Comparison of ENCODE assay signal across 9 cellular contexts in genomic region chr19:30225615-30226463, GRCh38.
A peak's percentile ranks its signal among the peaks of the same experiment; 100 is the strongest.
DNase-seq lines count a peak whose midpoint lies in the region; ATAC-seq and TF ChIP-seq lines count a peak whose summit lies in the region.
"Had no signal": no experiment of that assay in that cellular context is flagged by ENCODE, and none has a peak within 500 bp of the region (broad histone marks: within the 10 kb centered on the region; RNA-seq: fewer than 3 reads in every experiment).

No MANE protein-coding gene starts in this region.

- H2AFZ ChIP-seq in MM.1S (ENCODE audit: low read length) = no peak overlapping the region

- H3K4me1 ChIP-seq in MM.1S (ENCODE audit: low read length) = no peaks in the 10 kb centered on the region

- in situ Hi-C loops in ACHN (cut with HindIII; ENCODE audit: low pct_ligation_motif_present, low pct_unique_long_range_greater_than_20kb, low sequenced_read_pairs) = no loop called here

- H3K27me3 Mint-ChIP-seq in activated CD4-positive, alpha-beta T cell treated with anti-CD3 and anti-CD28 coated beads for 36 hours = peaks cover 63% of the 10 kb centered on the region
- H3K27me3 Mint-ChIP-seq in activated CD8-positive, alpha-beta T cell treated with anti-CD3 and anti-CD28 coated beads, Interleukin-2, amount 10 ng/mL, durations not matched to agents 7 days and 5 days (ENCODE audit: low read depth) = peaks cover 73% of the 10 kb centered on the region

- H3K36me3 Mint-ChIP-seq in activated CD4-positive, alpha-beta T cell treated with anti-CD3 and anti-CD28 coated beads for 36 hours (ENCODE audit: low read depth) = no peaks in the 10 kb centered on the region
- peaks cover 8% of the 10 kb centered on the region for H3K36me3 Mint-ChIP-seq in activated CD8-positive, alpha-beta T cell treated with anti-CD3 and anti-CD28 coated beads, Interleukin-2, amount 10 ng/mL, durations not matched to agents 7 days and 5 days (ENCODE audit: low read depth)

- peak; percentile 16 for DNase-seq in activated CD4-positive, alpha-beta T cell treated with anti-CD3 and anti-CD28 coated beads for 36 hours
- no peak for DNase-seq in activated CD4-positive, alpha-beta T cell treated with anti-CD3 and anti-CD28 coated beads for 4 hours
- no peak for DNase-seq in activated CD8-positive, alpha-beta T cell treated with anti-CD3 and anti-CD28 coated beads, Interleukin-2, amount 10 ng/mL, durations not matched to agents 7 days and 5 days
- peak; percentile 50 for DNase-seq in left kidney (ENCODE audit: low read depth, low spot score)
- no peak for DNase-seq in MM.1S
- DNase-seq in NCI-H446 treated with DMSO at 0.1 percent for 48 hours (lab: John Stamatoyannopoulos, UW) = no peak
- DNase-seq in ACHN = no peak
- DNase-seq: Karpas-422 had no signal

- no peaks in the 10 kb centered on the region for H3K9me2 ChIP-seq in MM.1S (replicated peaks; ENCODE audit: insufficient read depth, low read length)

- H3K27me3 ChIP-seq in MM.1S (replicated peaks; ENCODE audit: insufficient read depth, low read length) = peaks cover 86% of the 10 kb centered on the region

- CTCF ChIA-PET in activated CD4-positive, alpha-beta T cell treated with anti-CD3 and anti-CD28 coated beads for 36 hours (lab: Charles Lee) = no interaction called here
- CTCF ChIA-PET in activated CD8-positive, alpha-beta T cell treated with anti-CD3 and anti-CD28 coated beads, Interleukin-2, amount 10 ng/mL, durations not matched to agents 7 days and 5 days (lab: Charles Lee) = no interaction called here

- H3F3A ChIP-seq in MM.1S (ENCODE audit: insufficient read depth, low read length) = no peaks in the 10 kb centered on the region

- no peaks in the 10 kb centered on the region for H3K9me3 Mint-ChIP-seq in activated CD4-positive, alpha-beta T cell treated with anti-CD3 and anti-CD28 coated beads for 36 hours (ENCODE audit: low read depth)
- H3K9me3 Mint-ChIP-seq in activated CD8-positive, alpha-beta T cell treated with anti-CD3 and anti-CD28 coated beads, Interleukin-2, amount 10 ng/mL, durations not matched to agents 7 days and 5 days (ENCODE audit: insufficient read depth) = no peaks in the 10 kb centered on the region

- H3K4me3 ChIP-seq in MM.1S (ENCODE audit: low read length) = no peak overlapping the region

- no peak overlapping the region for H3K27ac Mint-ChIP-seq in activated CD4-positive, alpha-beta T cell treated with anti-CD3 and anti-CD28 coated beads for 36 hours
- no peak overlapping the region for H3K27ac Mint-ChIP-seq in activated CD8-positive, alpha-beta T cell treated with anti-CD3 and anti-CD28 coated beads, Interleukin-2, amount 10 ng/mL, durations not matched to agents 7 days and 5 days

- no peaks in the 10 kb centered on the region for H3K9me3 ChIP-seq in MM.1S (replicated peaks; ENCODE audit: insufficient read depth, low read length)

- peaks cover 27% of the 10 kb centered on the region for H3K4me1 Mint-ChIP-seq in activated CD4-positive, alpha-beta T cell treated with anti-CD3 and anti-CD28 coated beads for 36 hours
- peaks cover 31% of the 10 kb centered on the region for H3K4me1 Mint-ChIP-seq in activated CD8-positive, alpha-beta T cell treated with anti-CD3 and anti-CD28 coated beads, Interleukin-2, amount 10 ng/mL, durations not matched to agents 7 days and 5 days (ENCODE audit: low read depth)

- ATAC-seq in activated CD4-positive, alpha-beta T cell treated with anti-CD3 and anti-CD28 coated beads for 36 hours = no peak
- no peak for ATAC-seq in activated CD8-positive, alpha-beta T cell treated with anti-CD3 and anti-CD28 coated beads, Interleukin-2, amount 10 ng/mL, durations not matched to agents 7 days and 5 days

- peak overlapping the region; percentile 75 for H3K27ac ChIP-seq in temporal lobe (ENCODE audit: low read depth, low read length)
- no peak overlapping the region for H3K27ac ChIP-seq in MM.1S (ENCODE audit: low read length)

- no peak overlapping the region for H3K4me2 ChIP-seq in MM.1S (ENCODE audit: low read depth, low read length)

- intact Hi-C loops in activated CD4-positive, alpha-beta T cell treated with anti-CD3 and anti-CD28 coated beads for 36 hours (cut with DNase I, micrococcal nuclease) = loop anchor here (2.0 to 10.0 kb wide), 6 partner anchors 149 to 1126 kb away; partner anchors contain the start of genes URI1 (in 1 of the 2) and ZNF536 (in 1 of the 2)

- TF ChIP-seq CTCF in MM.1S (IDR thresholded peaks at IDR 0.05; ENCODE audit: low read length) = no peak

- H3K79me2 ChIP-seq in MM.1S (ENCODE audit: low read length) = no peaks in the 10 kb centered on the region

- peak overlapping the region; percentile 73 for H3K4me3 Mint-ChIP-seq in activated CD4-positive, alpha-beta T cell treated with anti-CD3 and anti-CD28 coated beads for 36 hours
- H3K4me3 Mint-ChIP-seq in activated CD8-positive, alpha-beta T cell treated with anti-CD3 and anti-CD28 coated beads, Interleukin-2, amount 10 ng/mL, durations not matched to agents 7 days and 5 days = peak overlapping the region; percentile 39

- POLR2A ChIA-PET in activated CD4-positive, alpha-beta T cell treated with anti-CD3 and anti-CD28 coated beads for 36 hours (lab: Charles Lee) = no interaction called here
- POLR2A ChIA-PET in activated CD8-positive, alpha-beta T cell treated with anti-CD3 and anti-CD28 coated beads, Interleukin-2, amount 10 ng/mL, durations not matched to agents 7 days and 5 days (lab: Charles Lee) = no interaction called here

- H4K20me1 ChIP-seq in MM.1S (ENCODE audit: insufficient read depth, low read length) = no peaks in the 10 kb centered on the region

- no peaks in the 10 kb centered on the region for H3K36me3 ChIP-seq in MM.1S (replicated peaks; ENCODE audit: insufficient read depth, low read length)

- H3K9ac ChIP-seq in MM.1S (ENCODE audit: low read length) = no peak overlapping the region

Comparison
In these comparisons a context has a peak if more than half of its experiments do, and no peak if none do; other contexts are left out.
1. DNase-seq: peak in activated CD4-positive, alpha-beta T cell treated with anti-CD3 and anti-CD28 coated beads for 36 hours (single experiment) and left kidney (single experiment); none in activated CD4-positive, alpha-beta T cell treated with anti-CD3 and anti-CD28 coated beads for 4 hours (0 of 2), activated CD8-positive, alpha-beta T cell treated with anti-CD3 and anti-CD28 coated beads, Interleukin-2, amount 10 ng/mL, durations not matched to agents 7 days and 5 days (single experiment), MM.1S (single experiment), NCI-H446 treated with DMSO at 0.1 percent for 48 hours (single experiment) and ACHN (single experiment).